In the genomic region with DNA sequence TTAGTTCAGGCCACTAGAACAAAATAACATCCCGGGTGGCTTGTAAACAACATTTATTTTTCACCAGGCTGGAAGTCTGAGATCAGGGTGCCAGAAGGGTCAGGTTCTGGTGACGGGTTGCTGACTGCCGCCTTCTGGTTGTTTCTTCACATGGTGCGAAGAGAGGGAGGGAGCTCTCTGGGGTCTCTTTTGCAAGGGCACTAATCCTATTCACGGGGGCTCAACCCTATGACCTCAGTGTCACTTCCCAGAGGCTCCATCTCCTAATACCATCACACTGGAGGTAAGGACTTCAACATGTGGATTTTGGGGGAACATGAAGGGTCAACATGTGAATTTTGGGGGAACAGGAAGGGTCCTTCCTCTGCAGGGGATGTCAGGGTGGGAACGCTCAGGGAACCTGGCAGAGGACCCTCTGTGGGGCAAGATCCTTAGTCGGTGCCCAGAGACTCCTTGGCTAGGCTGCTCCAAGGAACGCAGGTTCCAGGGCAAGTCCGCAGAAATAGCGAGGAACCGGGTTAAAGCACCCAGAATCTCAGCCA, we compare ENCODE assay signal across 29 cellular contexts.
"Had no signal": no experiment of that assay in that cellular context is flagged by ENCODE, and none has a peak within 500 bp of the region (broad histone marks: within the 10 kb centered on the region; RNA-seq: fewer than 3 reads in every experiment).

No MANE protein-coding gene starts in this region.

- H2AFZ ChIP-seq: hepatocyte had no signal

- H3K9me3 ChIP-seq: adrenal gland, ascending aorta, left ventricle myocardium inferior, stomach, suprapubic skin, transverse colon had no signal

- FAIRE-seq: frontal cortex, small intestine, urothelium cell line had no signal

- H3K36me3 ChIP-seq: adrenal gland, ascending aorta, brain microvascular endothelial cell, left ventricle myocardium inferior, stomach, suprapubic skin, transverse colon had no signal

- H3K27ac ChIP-seq: adrenal gland, ascending aorta, brain microvascular endothelial cell, hepatocyte, left ventricle myocardium inferior, stomach, suprapubic skin, transverse colon had no signal

- H3K27me3 ChIP-seq: adrenal gland, ascending aorta, brain microvascular endothelial cell, hepatocyte, suprapubic skin had no signal

- H3K4me2 ChIP-seq: hepatocyte had no signal

- DNase-seq: activated B cell treated with CpG ODN at 0.5 μM for 24 hours; activated CD4-positive, alpha-beta T cell treated with anti-CD3 and anti-CD28 coated beads for 36 hours; activated CD4-positive, alpha-beta T cell treated with anti-CD3 and anti-CD28 coated beads, Interleukin-2, amount 50 U/mL, for 4 hours; activated T-cell treated with anti-CD3 and anti-CD28 coated beads, Interleukin-2, amount 50 U/mL, for 1 hour; brain microvascular endothelial cell; caudate nucleus; dermis blood vessel endothelial cell; effector memory CD4-positive, alpha-beta T cell; glutamatergic neuron; immature natural killer cell; kidney glomerular epithelial cell; left ventricle myocardium inferior; posterior cingulate gyrus; small intestine; stimulated activated CD4-positive, alpha-beta T cell treated with anti-CD3 and anti-CD28 coated beads, Interleukin-2, amount 100 ng/mL, for 24 hours; stomach; T1000; transverse colon had no signal

- H3K79me2 ChIP-seq: hepatocyte had no signal

- ATAC-seq: activated CD4-positive, alpha-beta T cell treated with anti-CD3 and anti-CD28 coated beads for 36 hours; activated naive CD4-positive, alpha-beta T cell treated with anti-CD3 and anti-CD28 coated beads, Interleukin-2, amount 50 U/mL, for 72 hours; activated T-helper 17 cell treated with anti-CD3 and anti-CD28 coated beads, Interleukin-2, amount 50 U/mL, for 72 hours; esophagus mucosa; sciatic nerve; stimulated activated effector memory CD8-positive, alpha-beta T cell treated with anti-CD3 and anti-CD28 coated beads, Interleukin-12 subunit alpha, Interleukin-12 subunit beta, amount 100 ng/mL, for 72 hours had no signal

- H3K4me3 ChIP-seq: adrenal gland, ascending aorta, hepatocyte, left ventricle myocardium inferior, stomach, suprapubic skin, transverse colon had no signal
